7 cellular contexts compared by ENCODE assay signal in genomic region chr5:34186865-34187264, GRCh38.
A peak's percentile ranks its signal among the peaks of the same experiment; 100 is the strongest.
DNase-seq lines count a peak whose midpoint lies in the region; ATAC-seq, FAIRE-seq and TF ChIP-seq lines count a peak whose summit lies in the region.
"Not testable (repeated sequence)": the region's sequence is repeated elsewhere in the genome, so short reads cannot be mapped to it uniquely, and the experiment has no call there.

No MANE protein-coding gene starts in this region.

- not testable (repeated sequence) for ATAC-seq in K562; lung (ENCODE audit: insufficient read depth, low FRiP score)

- not testable (repeated sequence) for TF ChIP-seq POLR2A in K562 (conservative IDR thresholded peaks at IDR 0.05); spleen (IDR thresholded peaks at IDR 0.05)

- not testable (repeated sequence) for TF ChIP-seq RAD21 in K562 (CRISPR knock-in tag; conservative IDR thresholded peaks at IDR 0.05 in 1 of 2, IDR thresholded peaks at IDR 0.05 in 1 of 2)

- H3K4me1 Mint-ChIP-seq in activated T-cell treated with anti-CD3 and anti-CD28 coated beads, Interleukin-2, amount 50 U/mL, for 24 hours (ENCODE audit: low read depth): not testable (repeated sequence)

- CTCF ChIA-PET in HEK293 (lab: Yijun Ruan, JAX); K562 (lab: Yijun Ruan, JAX; ENCODE audit: low intra/inter-chr PET ratio): not testable (repeated sequence)

- TF ChIP-seq EP300 in K562 (IDR thresholded peaks at IDR 0.05; ENCODE audit: low read length): not testable (repeated sequence)

- not testable (repeated sequence) for H3K4me2 ChIP-seq in K562 (ENCODE audit: insufficient read depth, low read length)

- TF ChIP-seq CTCF in HEK293 (tag by site-specific recombination; IDR thresholded peaks at IDR 0.05); K562 (IDR thresholded peaks at IDR 0.05 in 2 of 3, conservative IDR thresholded peaks at IDR 0.05 in 1 of 3; ENCODE audit: insufficient read depth in 2 of 3, low read depth in 1 of 3, low read length in 3 of 3); lung (IDR thresholded peaks at IDR 0.05; ENCODE audit: control extremely low read depth, extremely low read depth); spleen (IDR thresholded peaks at IDR 0.05 in 8 of 11, conservative IDR thresholded peaks at IDR 0.05 in 3 of 11): not testable (repeated sequence)

- H2AFZ ChIP-seq in K562 (ENCODE audit: low read depth, low read length): not testable (repeated sequence)

- peaks cover 11% of the 10 kb centered on the region for H3K36me3 Mint-ChIP-seq in activated T-cell treated with anti-CD3 and anti-CD28 coated beads, Interleukin-2, amount 50 U/mL, for 24 hours (ENCODE audit: low read depth)

- H3K27ac Mint-ChIP-seq in activated T-cell treated with anti-CD3 and anti-CD28 coated beads, Interleukin-2, amount 50 U/mL, for 24 hours: peak overlapping the region; percentile 40

- BruUV-seq in K562 (replicated peaks; lab: Mats Ljungman, UMichigan): not testable (repeated sequence)

- H3K79me2 ChIP-seq in K562 (ENCODE audit: control insufficient read depth, insufficient read depth, low read length): not testable (repeated sequence)

- POLR2A ChIA-PET in HEK293 (lab: Yijun Ruan, JAX); K562 (lab: Yijun Ruan, JAX): not testable (repeated sequence)

- not testable (repeated sequence) for H3K36me3 ChIP-seq in HEK293 (ENCODE audit: control insufficient read depth in 2 of 2, insufficient read depth in 1 of 2, low read length in 2 of 2); K562 (ENCODE audit: control insufficient read depth, insufficient read depth, low read length); lung (ENCODE audit: control insufficient read depth in 2 of 2, insufficient read depth in 2 of 2, low read length in 2 of 2)
- H3K36me3 ChIP-seq in spleen: peaks cover 0 to 44% (median 23%) of the 10 kb centered on the region in 6 donors

- H3K4me3 Mint-ChIP-seq in activated T-cell treated with anti-CD3 and anti-CD28 coated beads, Interleukin-2, amount 50 U/mL, for 24 hours: not testable (repeated sequence)

- not testable (repeated sequence) for H3K9me3 ChIP-seq in HEK293 (ENCODE audit: control insufficient read depth, insufficient read depth, low read depth, low read length); K562 (replicated peaks; ENCODE audit: control insufficient read depth, insufficient read depth, low read depth, low read length); lung (ENCODE audit: control insufficient read depth in 2 of 2, insufficient read depth in 1 of 2, low read length in 1 of 2); spleen

- intact Hi-C loops in K562 (cut with micrococcal nuclease); cardiac septum (cut with DNase I); spleen (cut with DNase I; ENCODE audit: low total_unique reads): not testable (repeated sequence)

- H3K4me3 ChIP-seq in HEK293 (ENCODE audit: low read depth, low read length); K562; lung; spleen: not testable (repeated sequence)

- not testable (repeated sequence) for H3K4me1 ChIP-seq in HEK293 (ENCODE audit: control insufficient read depth, insufficient read depth, low read length); K562 (replicated peaks in 1 of 2; ENCODE audit: control insufficient read depth in 2 of 2, insufficient read depth in 2 of 2, low read length in 2 of 2); lung (ENCODE audit: control insufficient read depth in 2 of 2, insufficient read depth in 2 of 2, low read length in 2 of 2); spleen

- in situ Hi-C loops in K562 (cut with MboI): loop anchor here (10.0 to 25.0 kb wide), 2 partner anchors 278 to 725 kb away; no protein-coding TSS in a partner anchor

- not testable (repeated sequence) for H4K20me1 ChIP-seq in K562 (replicated peaks; ENCODE audit: control insufficient read depth, insufficient read depth, low read length)

- H3K27me3 Mint-ChIP-seq in activated T-cell treated with anti-CD3 and anti-CD28 coated beads, Interleukin-2, amount 50 U/mL, for 24 hours: not testable (repeated sequence)

- not testable (repeated sequence) for H3K27me3 ChIP-seq in K562 (ENCODE audit: control insufficient read depth in 2 of 2, insufficient read depth in 2 of 2, low read length in 2 of 2); lung (ENCODE audit: control insufficient read depth, insufficient read depth); spleen (replicated peaks in 1 of 7)

- not testable (repeated sequence) for H3K27ac ChIP-seq in HEK293 (ENCODE audit: extremely low read depth, low read depth, low read length); K562 (ENCODE audit: extremely low read depth, low read depth, low read length); lung (ENCODE audit: low read depth in 1 of 2, low read length in 1 of 2); spleen

- FAIRE-seq in K562 (lab: Jason Lieb, UNC): not testable (repeated sequence)

- DNase-seq in SK-N-DZ (ENCODE audit: low spot score) (peak; percentile 7), cardiac septum (ENCODE audit: low spot score) (peak; percentile 82), lung (ENCODE audit: low spot score) (peak; percentile 57), spleen (peak; percentile 74)
- DNase-seq in activated T-cell treated with anti-CD3 and anti-CD28 coated beads, Interleukin-2, amount 50 U/mL, for 24 hours; K562 (ENCODE audit: extremely low read depth in 1 of 4, low spot score in 3 of 4): not testable (repeated sequence)

- H3K9me1 ChIP-seq in K562 (ENCODE audit: control insufficient read depth, insufficient read depth, low read length): not testable (repeated sequence)

- not testable (repeated sequence) for H3K9ac ChIP-seq in K562 (ENCODE audit: insufficient read depth in 1 of 2, low read depth in 2 of 2, low read length in 2 of 2)

- 18% methylated on average over 2 of the region's 2 CpGs for WGBS in K562 (ENCODE audit: insufficient coverage, low coverage, missing lambda C conversion rate)
- 94 to 95% methylated on average over 2 of the region's 2 CpGs for WGBS in lung, 2 donors
- WGBS in spleen, 5 donors: 90 to 97% (median 93%) methylated on average over 2 of the region's 2 CpGs

- H3K9me3 Mint-ChIP-seq in activated T-cell treated with anti-CD3 and anti-CD28 coated beads, Interleukin-2, amount 50 U/mL, for 24 hours: not testable (repeated sequence)

TF ChIP-seq in HEK293, 187 proteins besides CTCF, POLR2A, EP300 and RAD21 (continues in another document):
- TF ChIP-seq ZNF121 (tag by site-specific recombination; IDR thresholded peaks at IDR 0.05) (peak; percentile 9; the same call in 1 of the 2 replicates), ZNF521 (tag by site-specific recombination; IDR thresholded peaks at IDR 0.05) (peak; percentile 62; the same call in 1 of the 2 replicates)

TF ChIP-seq in K562, 482 proteins besides CTCF, POLR2A, EP300 and RAD21:
- TF ChIP-seq NRF1 (conservative IDR thresholded peaks at IDR 0.05 in 1 of 2, IDR thresholded peaks at IDR 0.05 in 1 of 2): peak in 1 of 2 experiments; percentile 34; a peak in 2 of 4 replicates
- TF ChIP-seq E2F3 (CRISPR knock-in tag; IDR thresholded peaks at IDR 0.05): 0 out of 2 replicates have a peak, but pooled peaks have one; percentile 48
- TF ChIP-seq SUPT5H (IDR thresholded peaks at IDR 0.05): 0 out of 2 replicates have a peak, but pooled peaks have one; percentile 15
